Comparison of ENCODE assay signal across 8 cellular contexts in genomic region chr3:160449660-160450598, GRCh38. TPM values are rescaled to one million over a fixed set of nuclear protein-coding genes. Genes with fewer than 3 reads are reported as not detected.
DNase-seq lines count a peak whose midpoint lies in the region; ATAC-seq lines count a peak whose summit lies in the region.

TSS of gene TRIM59 (minus strand) at chr3:160449786. CDS start at chr3:160439183, 10,603 bp downstream.

- H3K4me3 ChIP-seq in effector memory CD4-positive, alpha-beta T cell (ENCODE audit: insufficient read depth, low read depth, low read length, poor library complexity, severe bottlenecking) = peak within 1 kb of the TSS; percentile 79

- no peaks in the 10 kb centered on the region for H3K27me3 ChIP-seq in effector memory CD4-positive, alpha-beta T cell (replicated peaks; ENCODE audit: control insufficient read depth, insufficient read depth, low read length, poor library complexity, severe bottlenecking)

- peak within 1 kb of the TSS; percentile 76 for H3K27ac ChIP-seq in effector memory CD4-positive, alpha-beta T cell (ENCODE audit: insufficient read depth, low read length, poor library complexity, severe bottlenecking)

- peaks cover 9% of the 10 kb centered on the region for H3K4me1 ChIP-seq in effector memory CD4-positive, alpha-beta T cell (ENCODE audit: control insufficient read depth, insufficient read depth, low read length, poor library complexity, severe bottlenecking)

- H3K36me3 ChIP-seq in effector memory CD4-positive, alpha-beta T cell (ENCODE audit: control insufficient read depth, insufficient read depth, low read length) = no peaks in the 10 kb centered on the region

- ATAC-seq in GM18508 (IDR thresholded peaks at IDR 0.05; ENCODE audit: insufficient read depth, unreplicated experiment) (peak; percentile 90), HG02970 (IDR thresholded peaks at IDR 0.05; ENCODE audit: low FRiP score, unreplicated experiment) (peak; percentile 94)

- H3K9me3 ChIP-seq in effector memory CD4-positive, alpha-beta T cell (ENCODE audit: control insufficient read depth, low read length) = no peaks in the 10 kb centered on the region

- DNase-seq in NCI-H510A treated with DMSO at 0.1 percent for 48 hours (lab: John Stamatoyannopoulos, UW) = peak; percentile 89
- peak; percentile 97 for DNase-seq in activated CD8-positive, alpha-beta memory T cell treated with anti-CD3 and anti-CD28 coated beads for 24 hours
- peak; percentile 93 to 97 (median 95) for DNase-seq in effector memory CD4-positive, alpha-beta T cell
- DNase-seq in lung microvascular endothelial cell (ENCODE audit: low read depth in 2 of 2) = peak; percentile 97 to 98
- DNase-seq in stimulated activated CD4-positive, alpha-beta T cell treated with anti-CD3 and anti-CD28 coated beads, TNF-alpha, amount 100 ng/mL, for 4 hours (ENCODE audit: low read depth in 3 of 3) = peak; percentile 87 to 93 (median 92)
- no peak for DNase-seq in NCI-H1930 (lab: John Stamatoyannopoulos, UW)

RNA-seq across cellular contexts. Expression of gene TRIM59, which starts in this region (rescaled TPM):
- 9.9 and 13.1 TPM in 2 replicates for total RNA-seq in lung microvascular endothelial cell

Comparison
In these comparisons a context has a peak if more than half of its experiments do, and no peak if none do; other contexts are left out.
1. DNase-seq: peak in NCI-H510A treated with DMSO at 0.1 percent for 48 hours (single experiment), activated CD8-positive, alpha-beta memory T cell treated with anti-CD3 and anti-CD28 coated beads for 24 hours (single experiment), effector memory CD4-positive, alpha-beta T cell (3 of 3), lung microvascular endothelial cell (2 of 2) and stimulated activated CD4-positive, alpha-beta T cell treated with anti-CD3 and anti-CD28 coated beads, TNF-alpha, amount 100 ng/mL, for 4 hours (3 of 3); none in NCI-H1930 (0 of 2).